14 cellular contexts compared by ENCODE assay signal in genomic region chr11:20754957-20755356, GRCh38.
DNase-seq lines count a peak whose midpoint lies in the region; TF ChIP-seq lines count a peak whose summit lies in the region.
"Had no signal": no experiment of that assay in that cellular context is flagged by ENCODE, and none has a peak within 500 bp of the region (broad histone marks: within the 10 kb centered on the region; RNA-seq: fewer than 3 reads in every experiment).

No MANE protein-coding gene starts in this region.

- no peak overlapping the region for H3K27ac Mint-ChIP-seq in Caco-2 (ENCODE audit: unreplicated experiment)
- H3K27ac Mint-ChIP-seq in activated CD4-positive, alpha-beta T cell treated with anti-CD3 and anti-CD28 coated beads, Interleukin-2, amount 10 ng/mL, durations not matched to agents 24 days and 14 days, result no peak overlapping the region
- H3K27ac Mint-ChIP-seq: activated CD4-positive, alpha-beta memory T cell treated with anti-CD3 and anti-CD28 coated beads for 36 hours; dendritic cell treated with granulocyte-macrophage colony-stimulating factor and Interleukin-4, amounts not matched to agents 40 ng/mL and 50 ng/mL, for 4 days had no signal

- CTCF ChIA-PET in Caco-2 (lab: Charles Lee), result interaction anchor here (0.6 to 0.8 kb wide), 2 partner anchors 245 to 756 kb away, joined by 3 to 4 read pairs; no protein-coding TSS in a partner anchor

- POLR2A ChIA-PET in Caco-2 (lab: Charles Lee), result no interaction called here

- TF ChIP-seq CTCF in Caco-2 (IDR thresholded peaks at IDR 0.05; ENCODE audit: insufficient read depth in 1 of 2, low read depth in 1 of 2, low read length in 1 of 2, severe bottlenecking in 1 of 2, unreplicated experiment in 1 of 2) (peak; percentile 15 to 16), GM12875 (IDR thresholded peaks at IDR 0.05; ENCODE audit: borderline replicate concordance, insufficient read depth, low read depth, low read length) (0 out of 2 replicates have a peak, but pooled peaks have one; percentile 7)

- H3K36me3 ChIP-seq in Caco-2 (ENCODE audit: control insufficient read depth, insufficient read depth, low read length), result no peaks in the 10 kb centered on the region
- H3K36me3 ChIP-seq: gastrocnemius medialis, pancreas had no signal

- intact Hi-C loops in Caco-2 (cut with micrococcal nuclease; ENCODE audit: unreplicated experiment), result no loop called here
- intact Hi-C loops in activated CD4-positive, alpha-beta T cell treated with anti-CD3 and anti-CD28 coated beads, Interleukin-2, amount 10 ng/mL, durations not matched to agents 24 days and 14 days (cut with micrococcal nuclease), result no loop called here

- no peaks in the 10 kb centered on the region; the same call in 1 of the 2 replicates for H3K27me3 ChIP-seq in Caco-2 (replicated peaks; ENCODE audit: control insufficient read depth, insufficient read depth, low read length)
- H3K27me3 ChIP-seq: gastrocnemius medialis, pancreas had no signal

- H3K9me3 Mint-ChIP-seq in Caco-2 (ENCODE audit: unreplicated experiment), result no peaks in the 10 kb centered on the region
- H3K9me3 Mint-ChIP-seq in activated CD4-positive, alpha-beta T cell treated with anti-CD3 and anti-CD28 coated beads, Interleukin-2, amount 10 ng/mL, durations not matched to agents 24 days and 14 days, result no peaks in the 10 kb centered on the region
- H3K9me3 Mint-ChIP-seq: activated CD4-positive, alpha-beta memory T cell treated with anti-CD3 and anti-CD28 coated beads for 36 hours; dendritic cell treated with granulocyte-macrophage colony-stimulating factor and Interleukin-4, amounts not matched to agents 40 ng/mL and 50 ng/mL, for 4 days had no signal

- peaks cover 5% of the 10 kb centered on the region for H3K27me3 Mint-ChIP-seq in Caco-2 (ENCODE audit: insufficient read depth, unreplicated experiment)
- no peaks in the 10 kb centered on the region for H3K27me3 Mint-ChIP-seq in activated CD4-positive, alpha-beta T cell treated with anti-CD3 and anti-CD28 coated beads, Interleukin-2, amount 10 ng/mL, durations not matched to agents 24 days and 14 days
- H3K27me3 Mint-ChIP-seq: activated CD4-positive, alpha-beta memory T cell treated with anti-CD3 and anti-CD28 coated beads for 36 hours; dendritic cell treated with granulocyte-macrophage colony-stimulating factor and Interleukin-4, amounts not matched to agents 40 ng/mL and 50 ng/mL, for 4 days had no signal

- H3K4me3 ChIP-seq in Caco-2 (ENCODE audit: low read depth, low read length) (no peak overlapping the region), GM12875 (ENCODE audit: low read depth, low read length) (no peak overlapping the region)
- H3K4me3 ChIP-seq: gastrocnemius medialis, lung, pancreas had no signal

- H3K4me1 Mint-ChIP-seq in Caco-2 (ENCODE audit: low read depth, unreplicated experiment), result no peaks in the 10 kb centered on the region
- H3K4me1 Mint-ChIP-seq in activated CD4-positive, alpha-beta T cell treated with anti-CD3 and anti-CD28 coated beads, Interleukin-2, amount 10 ng/mL, durations not matched to agents 24 days and 14 days, result no peaks in the 10 kb centered on the region

- no TSS peak for BruUV-seq in Caco-2 (replicated peaks; lab: Mats Ljungman, UMichigan)

- H3K4me3 Mint-ChIP-seq in Caco-2 (ENCODE audit: unreplicated experiment), result no peak overlapping the region
- H3K4me3 Mint-ChIP-seq in activated CD4-positive, alpha-beta T cell treated with anti-CD3 and anti-CD28 coated beads, Interleukin-2, amount 10 ng/mL, durations not matched to agents 24 days and 14 days, result no peak overlapping the region
- H3K4me3 Mint-ChIP-seq: activated CD4-positive, alpha-beta memory T cell treated with anti-CD3 and anti-CD28 coated beads for 36 hours; dendritic cell treated with granulocyte-macrophage colony-stimulating factor and Interleukin-4, amounts not matched to agents 40 ng/mL and 50 ng/mL, for 4 days had no signal

- no peaks in the 10 kb centered on the region for H3K36me3 Mint-ChIP-seq in Caco-2 (ENCODE audit: insufficient read depth, unreplicated experiment)
- no peaks in the 10 kb centered on the region for H3K36me3 Mint-ChIP-seq in activated CD4-positive, alpha-beta T cell treated with anti-CD3 and anti-CD28 coated beads, Interleukin-2, amount 10 ng/mL, durations not matched to agents 24 days and 14 days (ENCODE audit: low read depth)
- H3K36me3 Mint-ChIP-seq: activated CD4-positive, alpha-beta memory T cell treated with anti-CD3 and anti-CD28 coated beads for 36 hours had no signal

- H3K9me3 ChIP-seq in Caco-2, result no peaks in the 10 kb centered on the region; the same call in 1 of the 2 replicates
- H3K9me3 ChIP-seq: gastrocnemius medialis, pancreas had no signal

- no peaks in the 10 kb centered on the region for H3K4me1 ChIP-seq in Caco-2
- H3K4me1 ChIP-seq: gastrocnemius medialis, pancreas had no signal

- peak in 1 of 2 experiments; percentile 36 for DNase-seq in Caco-2
- peak; percentile 72 for DNase-seq in NCI-H2029 (lab: John Stamatoyannopoulos, UW)
- DNase-seq in foreskin melanocyte, result peak; percentile 19
- no peak for DNase-seq in stimulated activated naive CD4-positive, alpha-beta T cell treated with Interleukin-2 at 50 U/mL for 16 hours (lab: John Stamatoyannopoulos, UW)
- no peak for DNase-seq in midbrain (lab: John Stamatoyannopoulos, UW)
- no peak for DNase-seq in activated CD4-positive, alpha-beta T cell treated with anti-CD3 and anti-CD28 coated beads, Interleukin-2, amount 10 ng/mL, durations not matched to agents 24 days and 14 days
- DNase-seq: activated CD4-positive, alpha-beta memory T cell treated with anti-CD3 and anti-CD28 coated beads for 36 hours; DMS79; gastrocnemius medialis; NCI-H1092 treated with DMSO at 0.1 percent for 48 hours; pancreas had no signal

Comparison
In these comparisons a context has a peak if more than half of its experiments do, and no peak if none do; other contexts are left out.
1. DNase-seq: peak in NCI-H2029 (single experiment) and foreskin melanocyte (single experiment); none in stimulated activated naive CD4-positive, alpha-beta T cell treated with Interleukin-2 at 50 U/mL for 16 hours (single experiment), midbrain (single experiment) and activated CD4-positive, alpha-beta T cell treated with anti-CD3 and anti-CD28 coated beads, Interleukin-2, amount 10 ng/mL, durations not matched to agents 24 days and 14 days (single experiment).